In genomic region chr5:122175852-122176251, GRCh38 we compare ENCODE assay signal across 24 cellular contexts. TPM values are rescaled to one million over a fixed set of nuclear protein-coding genes. Genes with fewer than 3 reads are reported as not detected.
"Had no signal": no experiment of that assay in that cellular context is flagged by ENCODE, and none has a peak within 500 bp of the region (broad histone marks: within the 10 kb centered on the region; RNA-seq: fewer than 3 reads in every experiment).

No MANE protein-coding gene starts in this region.

- ATAC-seq: gastrocnemius medialis; heart right ventricle; mucosa of descending colon; naive thymus-derived CD8-positive, alpha-beta T cell; stimulated activated naive B cell treated with anti-CD40 and anti-IgM and Interleukin-4, amounts not matched to agents 10 μg/mL and 1 μg/mL and 100 μg/mL, for 72 hours; stimulated activated naive CD8-positive, alpha-beta T cell treated with anti-CD3 and anti-CD28 coated beads, Interleukin-15, amount 100 ng/mL, for 72 hours; upper lobe of right lung had no signal

- DNase-seq: dermis blood vessel endothelial cell; endodermal cell; erythroblast; gastrocnemius medialis; heart right ventricle; hypothalamus; kidney glomerular epithelial cell; mucosa of descending colon; naive thymus-derived CD8-positive, alpha-beta T cell; ovary; sigmoid colon; stimulated activated CD4-positive, alpha-beta T cell treated with anti-CD3 and anti-CD28 coated beads, Interleukin-2, amount 100 ng/mL, for 24 hours; stimulated activated CD4-positive, alpha-beta T cell treated with anti-CD3 and anti-CD28 coated beads, Interleukin-4, amount 100 ng/mL, for 4 hours; stimulated activated naive B cell treated with anti-CD40 and anti-IgM and Interleukin-4, amounts not matched to agents 10 μg/mL and 1 μg/mL and 100 μg/mL, for 72 hours; stimulated activated naive CD8-positive, alpha-beta T cell treated with anti-CD3 and anti-CD28 coated beads, Interleukin-15, amount 100 ng/mL, for 72 hours; testis; upper lobe of right lung had no signal

- H3K27me3 ChIP-seq: gastrocnemius medialis, heart right ventricle, ovary, right atrium auricular region, sigmoid colon, testis, tibial nerve, upper lobe of right lung, vagina had no signal

- H3K4me1 Mint-ChIP-seq: endodermal cell; naive thymus-derived CD8-positive, alpha-beta T cell; neural crest cell had no signal

- H3K9me3 ChIP-seq: gastrocnemius medialis, mucosa of descending colon, ovary, right atrium auricular region, sigmoid colon, testis, tibial nerve, upper lobe of right lung, vagina had no signal

- H3K36me3 Mint-ChIP-seq: naive thymus-derived CD8-positive, alpha-beta T cell had no signal

- H3K4me1 ChIP-seq: gastrocnemius medialis, right atrium auricular region, upper lobe of right lung had no signal

- H3K27ac ChIP-seq: gastrocnemius medialis, heart right ventricle, ovary, right atrium auricular region, sigmoid colon, skin epidermis, testis, tibial nerve, upper lobe of right lung, vagina had no signal

- H3K36me3 ChIP-seq: gastrocnemius medialis, heart right ventricle, ovary, right atrium auricular region, sigmoid colon, tibial nerve, upper lobe of right lung, vagina had no signal

- H3K4me3 ChIP-seq: gastrocnemius medialis, heart right ventricle, mucosa of descending colon, ovary, right atrium auricular region, sigmoid colon, skin epidermis, testis, tibial nerve, upper lobe of right lung, vagina had no signal

- H3K9me3 Mint-ChIP-seq: stimulated activated naive B cell treated with anti-CD40 and anti-IgM and Interleukin-4, amounts not matched to agents 10 μg/mL and 1 μg/mL and 100 μg/mL, for 72 hours; stimulated activated naive CD8-positive, alpha-beta T cell treated with anti-CD3 and anti-CD28 coated beads, Interleukin-15, amount 100 ng/mL, for 72 hours had no signal

- H3K4me3 Mint-ChIP-seq: endodermal cell; naive thymus-derived CD8-positive, alpha-beta T cell; neural crest cell; stimulated activated naive B cell treated with anti-CD40 and anti-IgM and Interleukin-4, amounts not matched to agents 10 μg/mL and 1 μg/mL and 100 μg/mL, for 72 hours; stimulated activated naive CD8-positive, alpha-beta T cell treated with anti-CD3 and anti-CD28 coated beads, Interleukin-15, amount 100 ng/mL, for 72 hours had no signal

- H3K27ac Mint-ChIP-seq: endodermal cell; naive thymus-derived CD8-positive, alpha-beta T cell; stimulated activated naive B cell treated with anti-CD40 and anti-IgM and Interleukin-4, amounts not matched to agents 10 μg/mL and 1 μg/mL and 100 μg/mL, for 72 hours; stimulated activated naive CD8-positive, alpha-beta T cell treated with anti-CD3 and anti-CD28 coated beads, Interleukin-15, amount 100 ng/mL, for 72 hours had no signal

RNA-seq across cellular contexts. Expression of gene ZNF474, which starts 46.5 kb away (rescaled TPM):
- total RNA-seq: endothelial cell of umbilical vein, lung microvascular endothelial cell, right atrium auricular region, upper lobe of right lung had no signal
- polyA plus RNA-seq: naive thymus-derived CD8-positive, alpha-beta T cell had no signal
